In the genomic region with DNA sequence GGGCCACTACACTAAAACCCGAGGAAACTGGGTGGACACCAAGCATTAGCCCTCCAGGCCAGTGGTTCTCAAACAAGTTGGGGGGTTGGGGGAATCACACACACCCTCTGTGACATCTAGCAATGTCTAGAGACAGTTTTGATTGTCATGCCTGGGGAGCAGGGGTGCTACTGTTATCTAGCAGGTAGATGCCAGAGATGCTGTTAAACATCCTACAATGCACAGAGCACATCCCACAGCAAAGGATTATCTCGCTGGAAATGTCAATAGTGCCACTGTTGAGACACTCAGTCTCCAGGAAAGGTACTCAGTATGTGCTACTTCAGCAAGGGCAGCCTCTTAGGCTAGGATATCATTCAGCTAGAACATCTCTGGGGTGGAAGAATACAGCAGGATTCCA, we compare ENCODE assay signal across 9 cellular contexts. TPM values are rescaled to one million over a fixed set of nuclear protein-coding genes. Genes with fewer than 3 reads are reported as not detected.
A peak's percentile ranks its signal among the peaks of the same experiment; 100 is the strongest.
DNase-seq lines count a peak whose midpoint lies in the region; ATAC-seq and TF ChIP-seq lines count a peak whose summit lies in the region.
"Had no signal": no experiment of that assay in that cellular context is flagged by ENCODE, and none has a peak within 500 bp of the region (broad histone marks: within the 10 kb centered on the region; RNA-seq: fewer than 3 reads in every experiment).

No MANE protein-coding gene starts in this region.

- WGBS in GM23248 (ENCODE audit: low coverage in 1 of 2, low lambda C conversion rate in 2 of 2, missing lambda C conversion rate in 2 of 2), 2 experiments: 42 to 46% methylated on average over 2 of the region's 2 CpGs
- WGBS in esophagus muscularis mucosa: 62% methylated on average over 2 of the region's 2 CpGs
- 18% methylated on average over 2 of the region's 2 CpGs; no CpG with 5 or more reads in 1 of the 2 donors for WGBS in transverse colon (ENCODE audit: low coverage in 1 of 2), 2 donors

- H3K27ac ChIP-seq in GM23248 (no peak overlapping the region), Panc1 (ENCODE audit: low read length) (peak overlapping the region; percentile 92), esophagus muscularis mucosa (replicated peaks in 1 of 4) (peak overlapping the region in 2 of 4 donors; percentile 89 to 94), rectal smooth muscle tissue (ENCODE audit: low read depth, low read length) (no peak overlapping the region), transverse colon (peak overlapping the region in 1 of 4 donors; percentile 95)

- H3K4me1 ChIP-seq in GM23248 (ENCODE audit: insufficient read depth) (no peaks in the 10 kb centered on the region), Panc1 (ENCODE audit: control insufficient read depth, insufficient read depth, low read length) (peaks cover 8% of the 10 kb centered on the region; the same call in 1 of the 2 replicates), esophagus muscularis mucosa (peaks cover 15 to 28% (median 24%) of the 10 kb centered on the region in 4 donors), rectal smooth muscle tissue (ENCODE audit: control insufficient read depth, insufficient read depth, low read length) (peaks cover 10% of the 10 kb centered on the region), transverse colon (peaks cover 10 to 18% (median 15%) of the 10 kb centered on the region in 4 donors)

- H3K9ac ChIP-seq in GM23248 (peak overlapping the region; percentile 99), rectal smooth muscle tissue (ENCODE audit: low read length) (no peak overlapping the region)

- no peaks in the 10 kb centered on the region for H4K20me1 ChIP-seq in GM23248 (ENCODE audit: insufficient read depth)

- CTCF ChIA-PET in Panc1 (lab: Charles Lee): no interaction called here

- no peak overlapping the region for H2AFZ ChIP-seq in GM23248

- H3K79me2 ChIP-seq in GM23248 (ENCODE audit: insufficient read depth): peaks cover 56% of the 10 kb centered on the region

- POLR2A ChIA-PET in Panc1 (lab: Charles Lee): interaction anchor here (0.5 to 0.6 kb wide), 2 partner anchors 11 to 21 kb away, joined by 3 to 5 read pairs; no protein-coding TSS in a partner anchor

- TF ChIP-seq POLR2A in esophagus muscularis mucosa (IDR thresholded peaks at IDR 0.05; ENCODE audit: low read depth): no peak
- TF ChIP-seq POLR2A in transverse colon (IDR thresholded peaks at IDR 0.05): no peak

- intact Hi-C loops in Panc1 (cut with micrococcal nuclease; ENCODE audit: unreplicated experiment) (no loop called here), esophagus muscularis mucosa (cut with DNase I) (loop anchor here (10.0 kb wide), 1 partner anchor 196 kb away; the partner anchor contains the start of gene KDM5C), transverse colon (cut with DNase I; ENCODE audit: low total_unique reads) (no loop called here)

- H3K36me3 ChIP-seq in GM23248 (ENCODE audit: low read depth) (no peaks in the 10 kb centered on the region), Panc1 (ENCODE audit: control insufficient read depth, insufficient read depth, low read length) (peaks cover 2% of the 10 kb centered on the region), esophagus muscularis mucosa (no peaks in the 10 kb centered on the region), rectal smooth muscle tissue (ENCODE audit: control insufficient read depth, insufficient read depth, low read length) (no peaks in the 10 kb centered on the region), transverse colon (no peaks in the 10 kb centered on the region)

- peak overlapping the region; percentile 97 for H3K4me3 ChIP-seq in GM23248
- H3K4me3 ChIP-seq in Panc1 (ENCODE audit: low read depth in 2 of 2, low read length in 2 of 2): peak overlapping the region; percentile 69 to 85
- H3K4me3 ChIP-seq in esophagus muscularis mucosa: peak overlapping the region; percentile 62 to 94 (median 68)
- H3K4me3 ChIP-seq in rectal smooth muscle tissue (ENCODE audit: low read length): peak overlapping the region; percentile 77
- peak overlapping the region in 1 of 4 donors; percentile 79 for H3K4me3 ChIP-seq in transverse colon

- H3F3A ChIP-seq in GM23248 (ENCODE audit: insufficient read depth): no peaks in the 10 kb centered on the region

- in situ Hi-C loops in GM23248 (cut with MboI) (no loop called here), Panc1 (cut with HindIII; ENCODE audit: low pct_unique_long_range_greater_than_20kb, low sequenced_read_pairs) (no loop called here), transverse colon (cut with MboI; ENCODE audit: low pct_ligation_motif_present in 1 of 4, low pct_unique_long_range_greater_than_20kb in 1 of 4, low sequenced_read_pairs in 3 of 4) (no loop called here)

- no peak for DNase-seq in GM23248
- DNase-seq in Panc1 (ENCODE audit: low read depth, low spot score): no peak
- DNase-seq in esophagus muscularis mucosa (ENCODE audit: extremely low spot score): no peak
- no peak for DNase-seq in NCI-H1436 treated with DMSO at 0.1 percent for 48 hours (lab: John Stamatoyannopoulos, UW)
- DNase-seq in transverse colon: no peak
- no peak for DNase-seq in H4 (ENCODE audit: low spot score)
- DNase-seq in effector CD8-positive, alpha-beta T cell (lab: John Stamatoyannopoulos, UW): no peak
- DNase-seq: effector CD4-positive, alpha-beta T cell had no signal

- no peak for ATAC-seq in Panc1

- H3K27me3 ChIP-seq in GM23248 (replicated peaks; ENCODE audit: insufficient read depth) (no peaks in the 10 kb centered on the region), Panc1 (ENCODE audit: control insufficient read depth, insufficient read depth, low read length) (no peaks in the 10 kb centered on the region), esophagus muscularis mucosa (no peaks in the 10 kb centered on the region), rectal smooth muscle tissue (ENCODE audit: control insufficient read depth, insufficient read depth, low read length) (no peaks in the 10 kb centered on the region), transverse colon (no peaks in the 10 kb centered on the region)

- TF ChIP-seq EP300 in esophagus muscularis mucosa (IDR thresholded peaks at IDR 0.05): no peak
- TF ChIP-seq EP300 in transverse colon (IDR thresholded peaks at IDR 0.05; ENCODE audit: low read depth): no peak

- H3K9me2 ChIP-seq in GM23248 (ENCODE audit: insufficient read depth): no peaks in the 10 kb centered on the region

- TF ChIP-seq CTCF in Panc1 (IDR thresholded peaks at IDR 0.05) (no peak), esophagus muscularis mucosa (IDR thresholded peaks at IDR 0.05) (no peak), transverse colon (IDR thresholded peaks at IDR 0.05) (no peak)

- BruUV-seq in Panc1 (replicated peaks; lab: Mats Ljungman, UMichigan): TSS peak; percentile 82

- H3K9me3 ChIP-seq in GM23248 (ENCODE audit: low read depth) (no peaks in the 10 kb centered on the region), Panc1 (ENCODE audit: control insufficient read depth, insufficient read depth, low read depth, low read length) (no peaks in the 10 kb centered on the region), esophagus muscularis mucosa (no peaks in the 10 kb centered on the region), transverse colon (no peaks in the 10 kb centered on the region)

- peak overlapping the region; percentile 93 for H3K4me2 ChIP-seq in GM23248 (ENCODE audit: unreplicated experiment)

RNA-seq across cellular contexts. Expression of gene SMC1A, which starts 1.3 kb away (rescaled TPM):
- total RNA-seq in GM23248 (2014; rRNA removed; shearing (Covaris generic)): 16.8 and 21.1 TPM in 2 replicates
- polyA plus RNA-seq in GM23248 (2016; fragmentation: Nextera tagmentation; extraction: Ambion mirVana): 29.1 and 31.4 TPM in 2 replicates
- total RNA-seq in Panc1 (2021; ENCODE audit: unreplicated experiment) (111 TPM), esophagus muscularis mucosa (10 to 100 TPM; 32.8 to 52.0 (median 36.5) TPM), transverse colon (100 to 1,000 TPM in 1 of 4 donors, 10 to 100 TPM in 3; 25.3 to 113 (median 52.9) TPM)
- polyA plus RNA-seq in Panc1 (2012; ENCODE audit: insufficient read length): 81.2 TPM
- 17.7 and 31.8 TPM in 2 replicates for total RNA-seq in H4 (2014; rRNA removed; shearing (Covaris generic))

RNA-seq across cellular contexts. Expression of gene RIBC1, which starts 1.5 kb away (rescaled TPM):
- 0.25 and 0.32 TPM in 2 replicates for total RNA-seq in GM23248 (2014; rRNA removed; shearing (Covaris generic))
- polyA plus RNA-seq in GM23248 (2016; fragmentation: Nextera tagmentation; extraction: Ambion mirVana): 0.48 and 0.70 TPM in 2 replicates
- total RNA-seq in Panc1 (2021; ENCODE audit: unreplicated experiment) (1.1 TPM), esophagus muscularis mucosa (1 to 10 TPM in 1 of 4 donors, under 1 TPM in 3; 0.40 to 1.7 (median 0.62) TPM), transverse colon (1 to 10 TPM in 1 of 4 donors, under 1 TPM in 1, not detected in 2; 0.79 to 1.1 TPM)
- polyA plus RNA-seq in Panc1 (2012; ENCODE audit: insufficient read length): 1.5 TPM
- total RNA-seq in H4 (2014; rRNA removed; shearing (Covaris generic)): 0.70 and 1.2 TPM in 2 replicates

RNA-seq across cellular contexts. Expression of gene HSD17B10, which starts 13.0 kb away (rescaled TPM):
- 33.1 and 47.9 TPM in 2 replicates for total RNA-seq in GM23248 (2014; rRNA removed; shearing (Covaris generic))
- polyA plus RNA-seq in GM23248 (2016; fragmentation: Nextera tagmentation; extraction: Ambion mirVana): 70.2 and 73.3 TPM in 2 replicates
- 216 TPM for total RNA-seq in Panc1 (2021; ENCODE audit: unreplicated experiment)
- 315 TPM for polyA plus RNA-seq in Panc1 (2012; ENCODE audit: insufficient read length)
- total RNA-seq in esophagus muscularis mucosa: 100 to 1,000 TPM in 2 of 4 donors, 10 to 100 TPM in 2; 72.7 to 105 (median 94.3) TPM
- 10 to 100 TPM; 12.5 to 47.5 (median 42.2) TPM for total RNA-seq in transverse colon
- total RNA-seq in H4 (2014; rRNA removed; shearing (Covaris generic)): 152 TPM in 2 replicates
